1 cellular context compared by ENCODE assay signal in the genomic region with DNA sequence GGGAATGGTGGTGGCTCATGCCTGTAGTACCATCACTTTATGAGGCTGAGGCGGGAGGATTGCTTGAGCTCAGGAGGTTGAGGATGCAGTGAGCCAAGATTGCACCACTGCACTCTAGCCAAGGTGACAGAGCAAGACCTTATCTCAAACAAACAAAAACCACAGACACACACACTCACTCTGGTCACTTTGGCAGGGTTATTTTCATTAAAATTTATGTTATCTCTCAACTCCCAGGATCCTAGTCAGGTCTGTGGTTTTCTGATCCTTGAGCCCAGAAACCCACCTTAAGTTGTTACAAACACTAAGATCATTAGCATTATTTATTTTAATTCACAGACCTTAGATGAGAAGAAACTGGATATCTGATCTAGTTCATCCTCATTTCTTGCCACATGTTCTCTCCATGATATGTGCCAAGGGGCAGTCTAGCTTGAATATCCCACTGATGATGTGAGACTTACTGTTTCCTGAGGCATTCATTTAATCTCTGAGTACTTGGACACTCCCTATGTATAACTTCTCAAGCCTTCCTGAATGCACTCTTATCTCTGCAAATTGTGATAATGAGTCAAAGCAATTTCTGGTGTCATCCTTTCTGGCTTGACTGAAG.
A peak's percentile ranks its signal among the peaks of the same experiment; 100 is the strongest.
TF ChIP-seq lines count a peak whose summit lies in the region.

No MANE protein-coding gene starts in this region.

TF ChIP-seq in endothelial cell of umbilical vein, 7 proteins besides CTCF, POLR2A, EP300 and RAD21:
- TF ChIP-seq GATA2 (IDR thresholded peaks at IDR 0.05; ENCODE audit: insufficient read depth, insufficient read length, low read depth, low read length): peak; percentile 16
- TF ChIP-seq EZH2 (IDR thresholded peaks at IDR 0.05; ENCODE audit: borderline replicate concordance, low read depth, low read length, severe bottlenecking): no peak
